ENCODE assay signal across 24 cellular contexts in genomic region chr6:2187826-2188225, GRCh38.
"Had no signal": no experiment of that assay in that cellular context is flagged by ENCODE, and none has a peak within 500 bp of the region (broad histone marks: within the 10 kb centered on the region; RNA-seq: fewer than 3 reads in every experiment).

No MANE protein-coding gene starts in this region.

- DNase-seq: activated B cell treated with CpG ODN at 0.5 μM for 24 hours; activated CD4-positive, alpha-beta T cell treated with anti-CD3 and anti-CD28 coated beads for 36 hours; activated CD4-positive, alpha-beta T cell treated with anti-CD3 and anti-CD28 coated beads, Interleukin-2, amount 50 U/mL, for 4 hours; activated naive CD4-positive, alpha-beta T cell treated with Interleukin-2 at 50 U/mL for 16 hours; activated naive CD8-positive, alpha-beta T cell treated with anti-CD3 and anti-CD28 coated beads for 36 hours; activated T-cell treated with anti-CD3 and anti-CD28 coated beads, Interleukin-2, amount 50 U/mL, for 48 hours; colonic mucosa; dorsolateral prefrontal cortex; esophagus squamous epithelium; heart left ventricle; islet precursor cell; left lung; naive B cell; posterior cingulate gyrus; sigmoid colon; stimulated activated CD4-positive, alpha-beta T cell treated with anti-CD3 and anti-CD28 coated beads, Interleukin-15, amount 100 ng/mL, for 24 hours; stomach; T-helper 9 cell; trophoblast cell; uterus had no signal

- H3K4me3 Mint-ChIP-seq: activated B cell treated with CpG ODN at 0.5 μM for 24 hours; activated CD4-positive, alpha-beta T cell treated with anti-CD3 and anti-CD28 coated beads for 36 hours; activated naive CD8-positive, alpha-beta T cell treated with anti-CD3 and anti-CD28 coated beads for 36 hours; naive B cell; neural crest cell; stimulated activated memory B cell treated with anti-CD40 and anti-IgM and Interleukin-4, amounts not matched to agents 10 μg/mL and 1 μg/mL and 100 μg/mL, for 72 hours had no signal

- ATAC-seq: activated CD4-positive, alpha-beta T cell treated with anti-CD3 and anti-CD28 coated beads for 36 hours; gastroesophageal sphincter; heart left ventricle; left lung; stimulated activated memory B cell treated with anti-CD40 and anti-IgM and Interleukin-4, amounts not matched to agents 10 μg/mL and 1 μg/mL and 100 μg/mL, for 72 hours had no signal

- H3K27me3 Mint-ChIP-seq: activated B cell treated with CpG ODN at 0.5 μM for 24 hours; naive B cell; stimulated activated memory B cell treated with anti-CD40 and anti-IgM and Interleukin-4, amounts not matched to agents 10 μg/mL and 1 μg/mL and 100 μg/mL, for 72 hours had no signal

- H3K9me3 ChIP-seq: colonic mucosa, esophagus squamous epithelium, gastroesophageal sphincter, heart left ventricle, left lung, sigmoid colon, stomach, suprapubic skin, uterus had no signal

- H3K36me3 Mint-ChIP-seq: naive B cell had no signal

- H3K27ac Mint-ChIP-seq: activated B cell treated with CpG ODN at 0.5 μM for 24 hours; activated CD4-positive, alpha-beta T cell treated with anti-CD3 and anti-CD28 coated beads for 36 hours; activated naive CD8-positive, alpha-beta T cell treated with anti-CD3 and anti-CD28 coated beads for 36 hours; stimulated activated memory B cell treated with anti-CD40 and anti-IgM and Interleukin-4, amounts not matched to agents 10 μg/mL and 1 μg/mL and 100 μg/mL, for 72 hours had no signal

- H3K4me1 Mint-ChIP-seq: neural crest cell had no signal
